Comparison of ENCODE assay signal across 13 cellular contexts in the genomic region with DNA sequence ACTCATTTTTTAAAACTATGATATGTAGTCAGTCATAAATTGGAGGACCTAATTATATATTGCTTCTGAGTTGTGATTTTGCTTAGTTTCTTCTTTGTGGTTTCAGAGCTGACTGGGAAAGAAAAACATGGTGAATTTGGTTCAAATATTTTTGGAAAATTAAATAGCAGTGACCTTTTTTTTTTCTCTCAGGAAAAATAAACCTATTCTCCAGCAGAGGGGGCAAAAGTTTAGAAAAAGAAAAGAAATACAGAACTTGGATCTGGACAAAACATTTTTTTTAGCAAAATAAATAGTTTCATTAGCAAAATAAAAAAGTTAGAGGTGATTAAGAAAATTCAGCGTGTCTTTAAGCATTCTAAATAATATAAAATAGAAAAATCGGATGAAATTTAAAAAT. TPM values are rescaled to one million over a fixed set of nuclear protein-coding genes. Genes with fewer than 3 reads are reported as not detected.
DNase-seq lines count a peak whose midpoint lies in the region; TF ChIP-seq lines count a peak whose summit lies in the region.
"Had no signal": no experiment of that assay in that cellular context is flagged by ENCODE, and none has a peak within 500 bp of the region (broad histone marks: within the 10 kb centered on the region; RNA-seq: fewer than 3 reads in every experiment).

No MANE protein-coding gene starts in this region.

- H3K27ac ChIP-seq in coronary artery = no peak overlapping the region
- no peak overlapping the region for H3K27ac ChIP-seq in parathyroid adenoma
- H3K27ac ChIP-seq in colonic mucosa = no peak overlapping the region

- H3K4me1 ChIP-seq in parathyroid adenoma (no peaks in the 10 kb centered on the region), colonic mucosa (no peaks in the 10 kb centered on the region)

- no peak overlapping the region for H3K4me3 ChIP-seq in coronary artery
- H3K4me3 ChIP-seq in parathyroid adenoma (ENCODE audit: low read depth, low read length) = no peak overlapping the region
- no peak overlapping the region for H3K4me3 ChIP-seq in colonic mucosa

- H3K9me3 ChIP-seq in parathyroid adenoma (ENCODE audit: control insufficient read depth, low read length) = no peaks in the 10 kb centered on the region
- H3K9me3 ChIP-seq in colonic mucosa = no peaks in the 10 kb centered on the region

- DNase-seq in NCI-H2171 (lab: John Stamatoyannopoulos, UW) = peak; percentile 2
- no peak for DNase-seq in NCI-H2171 treated with DMSO at 0.1 percent for 48 hours (lab: John Stamatoyannopoulos, UW)
- DNase-seq in coronary artery (ENCODE audit: low spot score) = no peak
- no peak for DNase-seq in colonic mucosa
- DNase-seq in inferior parietal cortex (ENCODE audit: extremely low spot score) = no peak
- no peak for DNase-seq in hepatic stellate cell (ENCODE audit: low spot score)
- DNase-seq: hippocampal formation, NCI-H526, small intestine, T-helper 2 cell had no signal

- no peak overlapping the region for H2AFZ ChIP-seq in parathyroid adenoma

- no peak overlapping the region for H3K9ac ChIP-seq in parathyroid adenoma
- no peak overlapping the region for H3K9ac ChIP-seq in colonic mucosa (ENCODE audit: low read depth in 2 of 2, low read length in 2 of 2)

- TF ChIP-seq CTCF in LNCAP (IDR thresholded peaks at IDR 0.05) (peak; percentile 42; the same call in 1 of the 2 replicates), coronary artery (IDR thresholded peaks at IDR 0.05) (peak; percentile 21), parathyroid adenoma (IDR thresholded peaks at IDR 0.05) (peak; percentile 21), colonic mucosa (IDR thresholded peaks at IDR 0.05) (no peak)

- no peaks in the 10 kb centered on the region for H3K36me3 ChIP-seq in parathyroid adenoma (ENCODE audit: control insufficient read depth, insufficient read depth, low read length)
- no peaks in the 10 kb centered on the region for H3K36me3 ChIP-seq in colonic mucosa

- no peak overlapping the region for H3K4me2 ChIP-seq in parathyroid adenoma (ENCODE audit: low read length)

- no peaks in the 10 kb centered on the region for H3K27me3 ChIP-seq in parathyroid adenoma (ENCODE audit: control insufficient read depth, insufficient read depth, low read length)
- H3K27me3 ChIP-seq in colonic mucosa = no peaks in the 10 kb centered on the region

- intact Hi-C loops in colonic mucosa (cut with DNase I) = no loop called here

- H3K79me2 ChIP-seq in parathyroid adenoma = no peaks in the 10 kb centered on the region

RNA-seq across cellular contexts. Expression of a gene that starts 10.2 kb away (rescaled TPM):
- total RNA-seq in colonic mucosa = not detected

RNA-seq across cellular contexts. Expression of a gene that starts 15.1 kb away (rescaled TPM):
- total RNA-seq in colonic mucosa = 10 to 100 TPM; 49.8 to 50.1 TPM

RNA-seq across cellular contexts. Expression of a gene that starts 55.1 kb away (rescaled TPM):
- 10 to 100 TPM; 25.9 to 27.1 TPM for total RNA-seq in colonic mucosa
- total RNA-seq: mononuclear cell had no signal
